Comparison of ENCODE assay signal across 16 cellular contexts in the genomic region with DNA sequence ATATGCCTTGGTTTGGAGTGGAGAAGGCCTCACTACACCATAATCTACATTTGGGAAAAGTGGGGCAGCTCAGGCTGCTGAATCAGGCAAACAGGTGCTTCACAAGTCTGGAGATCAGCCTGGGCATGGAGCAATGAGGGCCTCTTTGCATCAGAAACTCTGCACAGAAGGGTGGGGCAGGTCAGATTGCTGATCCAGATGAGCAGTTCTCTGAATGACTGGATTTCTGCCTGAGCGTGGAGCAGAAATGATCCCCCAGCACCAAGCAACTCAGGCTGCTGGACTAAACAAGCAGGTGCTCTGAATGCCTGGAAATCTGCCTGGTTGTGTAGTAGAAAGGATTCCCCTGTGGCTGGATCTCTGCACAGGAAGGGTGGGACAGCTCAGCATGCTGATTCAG.
DNase-seq lines count a peak whose midpoint lies in the region; ATAC-seq and TF ChIP-seq lines count a peak whose summit lies in the region.
"Had no signal": no experiment of that assay in that cellular context is flagged by ENCODE, and none has a peak within 500 bp of the region (broad histone marks: within the 10 kb centered on the region; RNA-seq: fewer than 3 reads in every experiment).

No MANE protein-coding gene starts in this region.

- no peaks in the 10 kb centered on the region for H3K79me2 ChIP-seq in osteoblast (ENCODE audit: insufficient read depth, low read length)

- H3K4me1 Mint-ChIP-seq in activated naive CD8-positive, alpha-beta T cell treated with anti-CD3 and anti-CD28 coated beads for 36 hours = no peaks in the 10 kb centered on the region
- H3K4me1 Mint-ChIP-seq: CD8-positive, alpha-beta memory T cell had no signal

- H3K9me3 ChIP-seq in osteoblast (ENCODE audit: low read depth, low read length) = peaks cover 5% of the 10 kb centered on the region
- H3K9me3 ChIP-seq: transverse colon had no signal

- no peaks in the 10 kb centered on the region for H4K20me1 ChIP-seq in osteoblast (ENCODE audit: insufficient read depth, low read length)

- no peak overlapping the region for H2AFZ ChIP-seq in osteoblast (ENCODE audit: low read length)

- no peak overlapping the region for H3K27ac Mint-ChIP-seq in activated naive CD8-positive, alpha-beta T cell treated with anti-CD3 and anti-CD28 coated beads for 36 hours
- H3K27ac Mint-ChIP-seq: CD8-positive, alpha-beta memory T cell had no signal

- DNase-seq in epithelial cell of esophagus (ENCODE audit: low read depth) (peak; percentile 18), osteoblast (ENCODE audit: insufficient read length, low spot score, missing footprints) (no peak), ecto neural progenitor cell (ENCODE audit: low spot score) (no peak)
- no peak for DNase-seq in activated naive CD8-positive, alpha-beta T cell treated with anti-CD3 and anti-CD28 coated beads for 36 hours
- DNase-seq: activated CD4-positive, alpha-beta T cell treated with anti-CD3 and anti-CD28 coated beads for 1 hour; activated effector memory CD4-positive, alpha-beta T cell treated with Interleukin-2 at 50 U/mL for 16 hours; CD8-positive, alpha-beta memory T cell; NCI-H526; transverse colon had no signal

- peak; percentile 66 for ATAC-seq in GM18873 (IDR thresholded peaks at IDR 0.05; ENCODE audit: low FRiP score, unreplicated experiment)
- peak; percentile 79 for ATAC-seq in GM21717 (IDR thresholded peaks at IDR 0.05; ENCODE audit: unreplicated experiment)
- ATAC-seq in HG03135 (IDR thresholded peaks at IDR 0.05; ENCODE audit: unreplicated experiment) = peak; percentile 55
- ATAC-seq in HG03460 (IDR thresholded peaks at IDR 0.05; ENCODE audit: unreplicated experiment) = no peak
- ATAC-seq: esophagus mucosa had no signal

- no peaks in the 10 kb centered on the region for H3K27me3 ChIP-seq in osteoblast (ENCODE audit: insufficient read depth, low read length)
- H3K27me3 ChIP-seq: right atrium auricular region, transverse colon had no signal

- H3K4me2 ChIP-seq in osteoblast (ENCODE audit: insufficient read depth, low read length) = no peak overlapping the region

- H3K4me3 Mint-ChIP-seq in activated naive CD8-positive, alpha-beta T cell treated with anti-CD3 and anti-CD28 coated beads for 36 hours = no peak overlapping the region
- H3K4me3 Mint-ChIP-seq: CD8-positive, alpha-beta memory T cell had no signal

- TF ChIP-seq CTCF in epithelial cell of esophagus (IDR thresholded peaks at IDR 0.05; ENCODE audit: insufficient read depth, low read depth, low read length, missing control alignments) (no peak), osteoblast (IDR thresholded peaks at IDR 0.05; ENCODE audit: extremely low read depth, low read depth, low read length) (no peak)

- H3K9me3 Mint-ChIP-seq in activated naive CD8-positive, alpha-beta T cell treated with anti-CD3 and anti-CD28 coated beads for 36 hours = peaks cover 4% of the 10 kb centered on the region

- no peaks in the 10 kb centered on the region for H3K27me3 Mint-ChIP-seq in activated naive CD8-positive, alpha-beta T cell treated with anti-CD3 and anti-CD28 coated beads for 36 hours
- H3K27me3 Mint-ChIP-seq: CD8-positive, alpha-beta memory T cell had no signal

- no peaks in the 10 kb centered on the region for H3K4me1 ChIP-seq in osteoblast (ENCODE audit: insufficient read depth, low read length)
- H3K4me1 ChIP-seq: right atrium auricular region had no signal

- H3K27ac ChIP-seq in osteoblast (ENCODE audit: low read depth, low read length) = no peak overlapping the region
- H3K27ac ChIP-seq: right atrium auricular region, SK-N-MC had no signal

- H3K4me3 ChIP-seq in epithelial cell of esophagus (ENCODE audit: low read length) (no peak overlapping the region), osteoblast (ENCODE audit: insufficient read depth, low read length) (no peak overlapping the region)
- H3K4me3 ChIP-seq: right atrium auricular region, SK-N-MC, transverse colon had no signal

- no peaks in the 10 kb centered on the region for H3K36me3 Mint-ChIP-seq in activated naive CD8-positive, alpha-beta T cell treated with anti-CD3 and anti-CD28 coated beads for 36 hours
- H3K36me3 Mint-ChIP-seq: CD8-positive, alpha-beta memory T cell had no signal

- no peaks in the 10 kb centered on the region for H3K36me3 ChIP-seq in osteoblast (ENCODE audit: insufficient read depth, low read length)
- H3K36me3 ChIP-seq: right atrium auricular region, transverse colon had no signal
